ENCODE assay signal across 37 cellular contexts in genomic region chr6:11515773-11516172, GRCh38.
"Had no signal": no experiment of that assay in that cellular context is flagged by ENCODE, and none has a peak within 500 bp of the region (broad histone marks: within the 10 kb centered on the region; RNA-seq: fewer than 3 reads in every experiment).

No MANE protein-coding gene starts in this region.

- DNase-seq: activated B cell treated with CpG ODN at 0.5 μM for 24 hours; activated CD4-positive, alpha-beta memory T cell treated with anti-CD3 and anti-CD28 coated beads for 36 hours; activated CD4-positive, alpha-beta T cell treated with anti-CD3 and anti-CD28 coated beads for 4 hours; activated CD4-positive, alpha-beta T cell treated with anti-CD3 and anti-CD28 coated beads, Interleukin-2, amount 50 U/mL, for 1 hour; activated CD4-positive, CD25-positive, alpha-beta regulatory T cell treated with anti-CD3 and anti-CD28 coated beads, Interleukin-2, amount 50 U/mL, for 72 hours; activated CD8-positive, alpha-beta memory T cell treated with anti-CD3 and anti-CD28 coated beads, Interleukin-2, amount 50 U/mL, for 4 hours; activated effector memory CD4-positive, alpha-beta T cell treated with Interleukin-2 at 50 U/mL for 16 hours; activated naive CD4-positive, alpha-beta T cell treated with anti-CD3 and anti-CD28 coated beads, Interleukin-2, amount 50 U/mL, for 16 hours; activated naive CD8-positive, alpha-beta T cell treated with anti-CD3 and anti-CD28 coated beads for 36 hours; activated T-cell treated with anti-CD3 and anti-CD28 coated beads for 4 hours; activated T-cell treated with anti-CD3 and anti-CD28 coated beads, Interleukin-2, amount 50 U/mL, for 4 hours; amniotic stem cell; aorta; KG1; MM.1S; NCI-H1092 treated with DMSO at 0.1 percent for 48 hours; NCI-H1417; NCI-H146; NCI-H187; NCI-H2029 treated with DMSO at 0.1 percent for 48 hours; NCI-H2107; NCI-H2171 treated with DMSO at 0.1 percent for 48 hours; NCI-H2227 treated with DMSO at 0.1 percent for 48 hours; NCI-H446; NCI-H510A treated with DMSO at 0.1 percent for 48 hours; NCI-H526 treated with DMSO at 0.1 percent for 48 hours; NCI-H774; NK-92 treated with Interleukin-12 subunit alpha and Interleukin-12 subunit beta, amount 100 ng/mL, for 24 hours; OCI-M1; Right ventricle myocardium superior; SW 1271; T-helper 1 cell; T-helper 2 cell; T-helper 9 cell had no signal

- H3K4me3 Mint-ChIP-seq: activated B cell treated with CpG ODN at 0.5 μM for 24 hours; activated CD4-positive, alpha-beta memory T cell treated with anti-CD3 and anti-CD28 coated beads for 36 hours; activated naive CD8-positive, alpha-beta T cell treated with anti-CD3 and anti-CD28 coated beads for 36 hours; activated T-cell treated with anti-CD3 and anti-CD28 coated beads, Interleukin-2, amount 50 U/mL, for 4 hours; central memory CD8-positive, alpha-beta T cell had no signal

- H3K9me3 Mint-ChIP-seq: central memory CD8-positive, alpha-beta T cell had no signal

- H3K4me3 ChIP-seq: cardiac muscle cell had no signal

- H3K27ac Mint-ChIP-seq: activated CD4-positive, alpha-beta memory T cell treated with anti-CD3 and anti-CD28 coated beads for 36 hours; activated naive CD8-positive, alpha-beta T cell treated with anti-CD3 and anti-CD28 coated beads for 36 hours had no signal

- H3K27me3 Mint-ChIP-seq: activated B cell treated with CpG ODN at 0.5 μM for 24 hours had no signal

- H3K36me3 ChIP-seq: cardiac muscle cell had no signal

- ATAC-seq: activated T-cell treated with anti-CD3 and anti-CD28 coated beads, Interleukin-2, amount 50 U/mL, for 4 hours had no signal

- H3K36me3 Mint-ChIP-seq: activated naive CD8-positive, alpha-beta T cell treated with anti-CD3 and anti-CD28 coated beads for 36 hours had no signal

- H3K27ac ChIP-seq: cardiac muscle cell, VCaP had no signal

- H3K27me3 ChIP-seq: cardiac muscle cell had no signal

- H3K4me1 Mint-ChIP-seq: central memory CD8-positive, alpha-beta T cell had no signal
